11 cellular contexts compared by ENCODE assay signal in the genomic region with DNA sequence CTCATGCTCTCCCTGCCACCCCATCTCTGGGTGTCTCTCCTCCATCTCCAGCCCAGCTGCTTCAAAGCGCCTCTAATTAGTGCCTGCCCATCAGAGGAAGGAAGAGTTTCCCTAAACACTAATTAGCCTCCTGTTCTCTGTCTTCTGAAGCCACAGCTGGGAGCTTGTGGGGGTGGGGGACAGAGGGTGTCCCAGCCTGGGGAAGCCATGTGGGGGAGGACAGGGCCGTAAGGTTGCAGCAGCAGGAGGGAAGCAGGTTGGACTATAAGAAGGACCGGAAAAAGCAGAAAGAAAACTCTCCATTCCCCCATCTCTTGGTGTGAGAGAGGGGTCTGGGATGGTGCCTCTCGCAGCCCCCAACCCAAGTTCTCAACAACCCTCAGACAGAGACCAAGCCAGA. TPM values are rescaled to one million over a fixed set of nuclear protein-coding genes. Genes with fewer than 3 reads are reported as not detected.
DNase-seq lines count a peak whose midpoint lies in the region; ATAC-seq, FAIRE-seq and TF ChIP-seq lines count a peak whose summit lies in the region.
"Had no signal": no experiment of that assay in that cellular context is flagged by ENCODE, and none has a peak within 500 bp of the region (broad histone marks: within the 10 kb centered on the region; RNA-seq: fewer than 3 reads in every experiment).

No MANE protein-coding gene starts in this region.

- peak overlapping the region in 1 of 2 experiments; percentile 82; a peak in 1 of 4 replicates for H3K9ac ChIP-seq in K562 (ENCODE audit: insufficient read depth in 1 of 2, low read depth in 2 of 2, low read length in 2 of 2)

- FAIRE-seq in K562 (lab: Jason Lieb, UNC), result no peak

- DNase-seq in activated CD4-positive, alpha-beta T cell treated with anti-CD3 and anti-CD28 coated beads, Interleukin-2, amount 10 ng/mL, durations not matched to agents 24 days and 14 days, result no peak
- no peak for DNase-seq in activated CD4-positive, alpha-beta T cell treated with anti-CD3 and anti-CD28 coated beads, Interleukin-2, amount 50 U/mL, for 1 hour
- no peak for DNase-seq in K562 (ENCODE audit: extremely low read depth in 1 of 4, low spot score in 3 of 4)
- DNase-seq in osteocyte (ENCODE audit: extremely low spot score, unreplicated experiment), result no peak
- DNase-seq in NCI-H2107 (lab: John Stamatoyannopoulos, UW), result no peak
- DNase-seq in NCI-H1436 (lab: John Stamatoyannopoulos, UW), result no peak
- no peak for DNase-seq in RKO (ENCODE audit: low spot score)
- DNase-seq: kidney glomerular epithelial cell, MM.1S had no signal

- H3K27me3 ChIP-seq in K562 (ENCODE audit: control insufficient read depth in 2 of 2, insufficient read depth in 2 of 2, low read length in 2 of 2), result peaks cover 21 to 44% of the 10 kb centered on the region in 2 experiments; a peak in 4 of 5 replicates

- H3K9me3 Mint-ChIP-seq in activated CD4-positive, alpha-beta T cell treated with anti-CD3 and anti-CD28 coated beads, Interleukin-2, amount 10 ng/mL, durations not matched to agents 24 days and 14 days, result peaks cover 5% of the 10 kb centered on the region
- H3K9me3 Mint-ChIP-seq in osteocyte (ENCODE audit: unreplicated experiment), result no peaks in the 10 kb centered on the region

- POLR2A ChIA-PET in K562 (lab: Yijun Ruan, JAX), result interaction anchor here (0.7 to 0.9 kb wide), 2 partner anchors 9 to 16 kb away, joined by 3 to 6 read pairs; no protein-coding TSS in a partner anchor

- no peaks in the 10 kb centered on the region for H3K79me2 ChIP-seq in K562 (ENCODE audit: control insufficient read depth, insufficient read depth, low read length)

- peak overlapping the region; percentile 5; the same call in 1 of the 2 replicates for H3K4me3 ChIP-seq in K562
- H3K4me3 ChIP-seq: cardiac muscle cell had no signal

- H3K27ac Mint-ChIP-seq in activated CD4-positive, alpha-beta T cell treated with anti-CD3 and anti-CD28 coated beads, Interleukin-2, amount 10 ng/mL, durations not matched to agents 24 days and 14 days, result peak overlapping the region; percentile 27
- H3K27ac Mint-ChIP-seq in osteocyte (ENCODE audit: unreplicated experiment), result no peak overlapping the region

- H2AFZ ChIP-seq in K562 (ENCODE audit: low read depth, low read length), result no peak overlapping the region

- H3K9me3 ChIP-seq in K562 (replicated peaks; ENCODE audit: control insufficient read depth, insufficient read depth, low read depth, low read length), result no peaks in the 10 kb centered on the region

- 0% methylated on average over 4 of the region's 4 CpGs for WGBS in K562 (ENCODE audit: insufficient coverage, low coverage, missing lambda C conversion rate)

- peaks cover 5% of the 10 kb centered on the region for H3K9me1 ChIP-seq in K562 (ENCODE audit: control insufficient read depth, insufficient read depth, low read length)

- no TSS peak for BruUV-seq in K562 (replicated peaks; lab: Mats Ljungman, UMichigan)

- CTCF ChIA-PET in K562 (lab: Yijun Ruan, JAX; ENCODE audit: low intra/inter-chr PET ratio), result no interaction called here

- peaks cover 41% of the 10 kb centered on the region for H3K4me1 Mint-ChIP-seq in activated CD4-positive, alpha-beta T cell treated with anti-CD3 and anti-CD28 coated beads, Interleukin-2, amount 10 ng/mL, durations not matched to agents 24 days and 14 days
- peaks cover 17% of the 10 kb centered on the region for H3K4me1 Mint-ChIP-seq in osteocyte (ENCODE audit: unreplicated experiment)

- H3K36me3 Mint-ChIP-seq in activated CD4-positive, alpha-beta T cell treated with anti-CD3 and anti-CD28 coated beads, Interleukin-2, amount 10 ng/mL, durations not matched to agents 24 days and 14 days (ENCODE audit: low read depth), result no peaks in the 10 kb centered on the region
- H3K36me3 Mint-ChIP-seq in osteocyte (ENCODE audit: unreplicated experiment), result no peaks in the 10 kb centered on the region

- no peaks in the 10 kb centered on the region for H3K36me3 ChIP-seq in K562 (ENCODE audit: control insufficient read depth, insufficient read depth, low read length)
- H3K36me3 ChIP-seq: cardiac muscle cell had no signal

- TF ChIP-seq EP300 in Ishikawa (IDR thresholded peaks at IDR 0.05; ENCODE audit: borderline replicate concordance) (no peak), K562 (IDR thresholded peaks at IDR 0.05; ENCODE audit: low read length) (no peak)

- no peak for TF ChIP-seq RAD21 in Ishikawa (IDR thresholded peaks at IDR 0.05; ENCODE audit: low read depth)
- no peak for TF ChIP-seq RAD21 in K562 (CRISPR knock-in tag; conservative IDR thresholded peaks at IDR 0.05 in 1 of 2, IDR thresholded peaks at IDR 0.05 in 1 of 2)

- peak overlapping the region; percentile 70 for H3K4me3 Mint-ChIP-seq in activated CD4-positive, alpha-beta T cell treated with anti-CD3 and anti-CD28 coated beads, Interleukin-2, amount 10 ng/mL, durations not matched to agents 24 days and 14 days
- H3K4me3 Mint-ChIP-seq in osteocyte (ENCODE audit: unreplicated experiment), result peak overlapping the region; percentile 65

- intact Hi-C loops in activated CD4-positive, alpha-beta T cell treated with anti-CD3 and anti-CD28 coated beads, Interleukin-2, amount 10 ng/mL, durations not matched to agents 24 days and 14 days (cut with micrococcal nuclease), result no loop called here
- intact Hi-C loops in K562 (cut with micrococcal nuclease), result loop anchor here (10.0 kb wide), 1 partner anchor 159 kb away; a partner anchor contains a TSS

- no peak for ATAC-seq in K562

- in situ Hi-C loops in K562 (cut with MboI), result no loop called here

- no peak overlapping the region for H3K27ac ChIP-seq in K562 (ENCODE audit: extremely low read depth, low read depth, low read length)
- H3K27ac ChIP-seq: cardiac muscle cell had no signal

- peaks cover 7% of the 10 kb centered on the region; the same call in 1 of the 2 replicates for H4K20me1 ChIP-seq in K562 (replicated peaks; ENCODE audit: control insufficient read depth, insufficient read depth, low read length)

- TF ChIP-seq CTCF in K562 (IDR thresholded peaks at IDR 0.05 in 2 of 3, conservative IDR thresholded peaks at IDR 0.05 in 1 of 3; ENCODE audit: insufficient read depth in 2 of 3, low read depth in 1 of 3, low read length in 3 of 3), result no peak
- TF ChIP-seq CTCF in osteocyte (IDR thresholded peaks at IDR 0.05), result no peak

- H3K4me2 ChIP-seq in K562 (ENCODE audit: insufficient read depth, low read length), result peak overlapping the region; percentile 97

- no peak for TF ChIP-seq POLR2A in K562 (conservative IDR thresholded peaks at IDR 0.05)

- H3K4me1 ChIP-seq in K562 (replicated peaks in 1 of 2; ENCODE audit: control insufficient read depth in 2 of 2, insufficient read depth in 2 of 2, low read length in 2 of 2), result peaks cover 13 to 39% of the 10 kb centered on the region in 2 experiments; a peak in 4 of 5 replicates

- peaks cover 72% of the 10 kb centered on the region for H3K27me3 Mint-ChIP-seq in activated CD4-positive, alpha-beta T cell treated with anti-CD3 and anti-CD28 coated beads, Interleukin-2, amount 10 ng/mL, durations not matched to agents 24 days and 14 days
- H3K27me3 Mint-ChIP-seq in osteocyte (ENCODE audit: unreplicated experiment), result peaks cover 77% of the 10 kb centered on the region

RNA-seq across cellular contexts. Expression of a gene that starts 26.2 kb away (rescaled TPM):
- total RNA-seq in activated CD4-positive, alpha-beta T cell treated with anti-CD3 and anti-CD28 coated beads, Interleukin-2, amount 10 ng/mL, durations not matched to agents 24 days and 14 days, result 0.05 TPM in 1 of 2 replicates, not detected in the other
- total RNA-seq in K562 (2011; cell fraction: chromatin; rRNA removed; ENCODE audit: low replicate concordance), result 1.0 and 3.4 TPM in 2 replicates
- 1.2 and 2.0 TPM in 2 replicates for total RNA-seq in K562 (2011; cell fraction: nucleolus; rRNA removed)
- total RNA-seq in K562 (2011; cell fraction: nucleoplasm; rRNA removed), result 1.0 and 1.5 TPM in 2 replicates
- total RNA-seq in K562 (2014; rRNA removed) (0.64 and 0.86 TPM in 2 replicates), K562 (2014; rRNA removed; fragmentation: Illumina TruSeq; extraction: Trizol) (0.10 and 0.15 TPM in 2 replicates), K562 (2015; rRNA removed; fragmentation: Illumina TruSeq; extraction: Trizol) (0.30 TPM in 1 of 2 replicates, not detected in the other), K562 (2021) (0.60 and 0.66 TPM in 2 replicates), osteocyte (0.05 TPM in 1 of 2 replicates, not detected in the other)
- polyA plus RNA-seq in K562 (2011; rRNA removed) (0.09 and 0.17 TPM in 2 replicates), K562 (2014; fragmentation: Illumina TruSeq; extraction: Trizol) (0.07 and 0.43 TPM in 2 replicates), K562 (2014; fragmentation: Nextera tagmentation; extraction: Ambion mirVana) (not detected), K562 (2014; rRNA removed) (0.18 and 0.32 TPM in 2 replicates)
- 0.21 and 1.7 TPM in 2 replicates for polyA plus RNA-seq in K562 (2011; cell fraction: cytosol; rRNA removed)
- 0.48 and 1.0 TPM in 2 replicates for polyA plus RNA-seq in K562 (2011; cell fraction: nucleus; rRNA removed)
- polyA plus RNA-seq in K562 (2012), result 0.61 and 0.62 TPM in 2 replicates
- 0.42 and 0.49 TPM in 2 replicates for polyA minus RNA-seq in K562 (2011; rRNA and poly(A)+ RNA removed)
- not detected in 2 replicates for polyA minus RNA-seq in K562 (2011; cell fraction: cytosol; rRNA and poly(A)+ RNA removed)
- 0.27 and 0.56 TPM in 2 replicates for polyA minus RNA-seq in K562 (2011; cell fraction: nucleus; rRNA and poly(A)+ RNA removed)

RNA-seq across cellular contexts. Expression of a gene that starts 26.2 kb away (rescaled TPM):
- total RNA-seq in activated CD4-positive, alpha-beta T cell treated with anti-CD3 and anti-CD28 coated beads, Interleukin-2, amount 10 ng/mL, durations not matched to agents 24 days and 14 days, result not detected in 2 replicates
- total RNA-seq in K562 (2011; cell fraction: chromatin; rRNA removed; ENCODE audit: low replicate concordance), result 4.0 and 10.9 TPM in 2 replicates
- 3.2 and 4.7 TPM in 2 replicates for total RNA-seq in K562 (2011; cell fraction: nucleolus; rRNA removed)
- 5.1 and 13.7 TPM in 2 replicates for total RNA-seq in K562 (2011; cell fraction: nucleoplasm; rRNA removed)
- total RNA-seq in K562 (2014; rRNA removed) (0.18 and 0.33 TPM in 2 replicates), K562 (2014; rRNA removed; fragmentation: Illumina TruSeq; extraction: Trizol) (0.32 and 0.36 TPM in 2 replicates), K562 (2015; rRNA removed; fragmentation: Illumina TruSeq; extraction: Trizol) (0.11 and 0.19 TPM in 2 replicates), K562 (2021) (0.67 and 0.71 TPM in 2 replicates), osteocyte (93.8 and 99.0 TPM in 2 replicates)
- polyA plus RNA-seq in K562 (2011; rRNA removed) (0.21 and 0.80 TPM in 2 replicates), K562 (2014; fragmentation: Illumina TruSeq; extraction: Trizol) (0.28 and 0.46 TPM in 2 replicates), K562 (2014; fragmentation: Nextera tagmentation; extraction: Ambion mirVana) (under 1 TPM in 1 of 2 experiments, not detected in 1; 0.06 TPM), K562 (2014; rRNA removed) (0.74 and 0.80 TPM in 2 replicates)
- polyA plus RNA-seq in K562 (2011; cell fraction: cytosol; rRNA removed), result 0.63 and 1.7 TPM in 2 replicates
- polyA plus RNA-seq in K562 (2011; cell fraction: nucleus; rRNA removed), result 1.5 and 2.5 TPM in 2 replicates
- polyA plus RNA-seq in K562 (2012), result 0.57 and 2.9 TPM in 2 replicates
- polyA minus RNA-seq in K562 (2011; rRNA and poly(A)+ RNA removed), result 0.60 and 0.66 TPM in 2 replicates
- polyA minus RNA-seq in K562 (2011; cell fraction: cytosol; rRNA and poly(A)+ RNA removed), result 1.0 and 1.5 TPM in 2 replicates
- 0.94 and 2.4 TPM in 2 replicates for polyA minus RNA-seq in K562 (2011; cell fraction: nucleus; rRNA and poly(A)+ RNA removed)

RNA-seq across cellular contexts. Expression of a gene that starts 38.5 kb away (rescaled TPM):
- total RNA-seq in activated CD4-positive, alpha-beta T cell treated with anti-CD3 and anti-CD28 coated beads, Interleukin-2, amount 10 ng/mL, durations not matched to agents 24 days and 14 days, result 10.1 and 12.2 TPM in 2 replicates
- 6.2 and 16.4 TPM in 2 replicates for total RNA-seq in K562 (2011; cell fraction: chromatin; rRNA removed; ENCODE audit: low replicate concordance)
- total RNA-seq in K562 (2011; cell fraction: nucleolus; rRNA removed), result 13.6 and 14.7 TPM in 2 replicates
- 7.3 and 7.6 TPM in 2 replicates for total RNA-seq in K562 (2011; cell fraction: nucleoplasm; rRNA removed)
- 8.5 and 11.9 TPM in 2 replicates for total RNA-seq in K562 (2014; rRNA removed)
- total RNA-seq in K562 (2014; rRNA removed; fragmentation: Illumina TruSeq; extraction: Trizol), result 4.9 and 6.4 TPM in 2 replicates
- total RNA-seq in K562 (2015; rRNA removed; fragmentation: Illumina TruSeq; extraction: Trizol), result 7.8 and 8.0 TPM in 2 replicates
- total RNA-seq in K562 (2021), result 14.3 and 16.3 TPM in 2 replicates
- 10.0 and 10.5 TPM in 2 replicates for polyA plus RNA-seq in K562 (2011; rRNA removed)
- polyA plus RNA-seq in K562 (2011; cell fraction: cytosol; rRNA removed), result 9.7 and 17.1 TPM in 2 replicates
- polyA plus RNA-seq in K562 (2011; cell fraction: nucleus; rRNA removed), result 28.4 and 49.7 TPM in 2 replicates
- 11.8 and 12.7 TPM in 2 replicates for polyA plus RNA-seq in K562 (2012)
- polyA plus RNA-seq in K562 (2014; fragmentation: Illumina TruSeq; extraction: Trizol), result 12.3 and 18.2 TPM in 2 replicates
- 1 to 10 TPM in 1 of 2 experiments, under 1 TPM in 1; 0.56 to 2.7 TPM for polyA plus RNA-seq in K562 (2014; fragmentation: Nextera tagmentation; extraction: Ambion mirVana)
- 16.2 and 18.6 TPM in 2 replicates for polyA plus RNA-seq in K562 (2014; rRNA removed)
- polyA minus RNA-seq in K562 (2011; rRNA and poly(A)+ RNA removed), result 2.6 and 4.0 TPM in 2 replicates
- 2.9 and 5.1 TPM in 2 replicates for polyA minus RNA-seq in K562 (2011; cell fraction: cytosol; rRNA and poly(A)+ RNA removed)
- 2.8 TPM in 2 replicates for polyA minus RNA-seq in K562 (2011; cell fraction: nucleus; rRNA and poly(A)+ RNA removed)
- total RNA-seq in osteocyte, result 14.5 and 21.9 TPM in 2 replicates
